9 cellular contexts compared by ENCODE assay signal in genomic region chr5:35319231-35320002, GRCh38.
DNase-seq lines count a peak whose midpoint lies in the region; ATAC-seq and TF ChIP-seq lines count a peak whose summit lies in the region.
"Had no signal": no experiment of that assay in that cellular context is flagged by ENCODE, and none has a peak within 500 bp of the region (broad histone marks: within the 10 kb centered on the region; RNA-seq: fewer than 3 reads in every experiment).

No MANE protein-coding gene starts in this region.

- no peak overlapping the region for H3K4me2 ChIP-seq in neuronal stem cell (ENCODE audit: insufficient read depth, low read length, poor library complexity, severe bottlenecking)

- H3K9ac ChIP-seq in neuronal stem cell (ENCODE audit: low read depth, low read length, poor library complexity), result no peak overlapping the region

- no peak overlapping the region for H2BK120ac ChIP-seq in neuronal stem cell (ENCODE audit: low read depth, low read length)

- H3K27ac ChIP-seq in RWPE2 (ENCODE audit: poor library complexity, severe bottlenecking), result peak overlapping the region; percentile 55
- no peak overlapping the region for H3K27ac ChIP-seq in neuronal stem cell (replicated peaks; ENCODE audit: low read length)
- H3K27ac ChIP-seq: dorsolateral prefrontal cortex had no signal

- no peak overlapping the region for H3K4me3 ChIP-seq in RWPE2 (ENCODE audit: severe bottlenecking)
- no peak overlapping the region for H3K4me3 ChIP-seq in neuronal stem cell (ENCODE audit: low read length in 2 of 2)
- H3K4me3 ChIP-seq: dorsolateral prefrontal cortex had no signal

- H3K27me3 ChIP-seq in RWPE2 (ENCODE audit: insufficient read depth, poor library complexity, severe bottlenecking), result no peaks in the 10 kb centered on the region
- no peaks in the 10 kb centered on the region for H3K27me3 ChIP-seq in neuronal stem cell (ENCODE audit: control insufficient read depth in 3 of 3, insufficient read depth in 3 of 3, low read depth in 1 of 3, low read length in 3 of 3)

- peak; percentile 7 for DNase-seq in AG08395 (ENCODE audit: low spot score)
- peak; percentile 65 for DNase-seq in RWPE2 (ENCODE audit: low spot score)
- DNase-seq in glomerular visceral epithelial cell (ENCODE audit: extremely low spot score), result peak; percentile 75
- DNase-seq in stimulated activated CD4-positive, alpha-beta T cell treated with anti-CD3 and anti-CD28 coated beads, TNF-alpha, amount 100 ng/mL, for 48 hours (ENCODE audit: low read depth in 3 of 3), result peak; percentile 42 to 74 (median 53)
- no peak for DNase-seq in NCI-H2081 (lab: John Stamatoyannopoulos, UW)
- no peak for DNase-seq in neuronal stem cell (ENCODE audit: low spot score)

- WGBS in neuronal stem cell (ENCODE audit: extremely low coverage in 2 of 2, insufficient read length in 2 of 2, insufficient replicate concordance in 1 of 2), 2 donors, result no CpG with 5 or more reads among the region's 5 CpGs

- no peak overlapping the region for H2BK12ac ChIP-seq in neuronal stem cell (ENCODE audit: low read length)

- H3K4ac ChIP-seq in neuronal stem cell (ENCODE audit: low read length), result no peak overlapping the region

- no peak overlapping the region for H3K18ac ChIP-seq in neuronal stem cell (ENCODE audit: low read length)

- H3K79me1 ChIP-seq in neuronal stem cell (ENCODE audit: low read depth, low read length), result no peaks in the 10 kb centered on the region

- peaks cover 13% of the 10 kb centered on the region for H3K4me1 ChIP-seq in RWPE2 (ENCODE audit: insufficient read depth, poor library complexity, severe bottlenecking)
- H3K4me1 ChIP-seq in neuronal stem cell (ENCODE audit: control insufficient read depth in 2 of 2, insufficient read depth in 1 of 2, low read depth in 1 of 2, low read length in 2 of 2), result no peaks in the 10 kb centered on the region

- H2AFZ ChIP-seq in neuronal stem cell (ENCODE audit: low read length), result no peak overlapping the region

- H2BK5ac ChIP-seq in neuronal stem cell (ENCODE audit: low read length), result no peak overlapping the region

- no peak overlapping the region for H2BK15ac ChIP-seq in neuronal stem cell (ENCODE audit: low read length)

- TF ChIP-seq CTCF in RWPE2 (IDR thresholded peaks at IDR 0.05; ENCODE audit: poor library complexity, severe bottlenecking), result no peak

- H3K36me3 ChIP-seq in RWPE2 (ENCODE audit: low read depth) (no peaks in the 10 kb centered on the region), neuronal stem cell (replicated peaks in 1 of 2; ENCODE audit: control insufficient read depth in 2 of 2, insufficient read depth in 2 of 2, low read length in 2 of 2) (no peaks in the 10 kb centered on the region)

- no peak overlapping the region for H3K14ac ChIP-seq in neuronal stem cell (ENCODE audit: low read length)

- no peak overlapping the region for H3K23ac ChIP-seq in neuronal stem cell (ENCODE audit: low read depth, low read length, poor library complexity)

- no peak overlapping the region for H4K8ac ChIP-seq in neuronal stem cell (ENCODE audit: low read depth, low read length)

- H4K91ac ChIP-seq in neuronal stem cell (ENCODE audit: low read depth, low read length, poor library complexity), result no peak overlapping the region

- H3K9me3 ChIP-seq in RWPE2 (ENCODE audit: severe bottlenecking), result no peaks in the 10 kb centered on the region
- peaks cover 0 to 2% of the 10 kb centered on the region in 2 donors for H3K9me3 ChIP-seq in neuronal stem cell (replicated peaks in 1 of 2; ENCODE audit: control insufficient read depth in 2 of 2, insufficient read depth in 1 of 2, low read depth in 1 of 2, low read length in 2 of 2)

- no peak overlapping the region for H2AK5ac ChIP-seq in neuronal stem cell (ENCODE audit: low read depth, low read length)

- ATAC-seq in GM19023 (IDR thresholded peaks at IDR 0.05; ENCODE audit: unreplicated experiment), result peak; percentile 96
- peak; percentile 86 for ATAC-seq in HG03097 (IDR thresholded peaks at IDR 0.05; ENCODE audit: low FRiP score, unreplicated experiment)
- ATAC-seq in RWPE2 (ENCODE audit: low read depth), result peak; percentile 78

Comparison
In these comparisons a context has a peak if more than half of its experiments do, and no peak if none do; other contexts are left out.
1. DNase-seq: peak in AG08395 (single experiment), RWPE2 (single experiment), glomerular visceral epithelial cell (single experiment) and stimulated activated CD4-positive, alpha-beta T cell treated with anti-CD3 and anti-CD28 coated beads, TNF-alpha, amount 100 ng/mL, for 48 hours (3 of 3); none in NCI-H2081 (0 of 2) and neuronal stem cell (single experiment).
2. Peak in every context shown above with its lines, with median percentiles within 50 percentile points of each other: ATAC-seq.